In genomic region chr2:26768759-26769500, GRCh38 we compare ENCODE assay signal across 7 cellular contexts. TPM values are rescaled to one million over a fixed set of nuclear protein-coding genes. Genes with fewer than 3 reads are reported as not detected.
DNase-seq lines count a peak whose midpoint lies in the region; ATAC-seq and TF ChIP-seq lines count a peak whose summit lies in the region.

No MANE protein-coding gene starts in this region.

- CTCF ChIA-PET in activated CD4-positive, alpha-beta memory T cell treated with anti-CD3 and anti-CD28 coated beads for 36 hours (lab: Charles Lee) = interaction anchor here (0.8 to 1.1 kb wide), 2 partner anchors 9 to 50 kb away, joined by 3 read pairs; no protein-coding TSS in a partner anchor

- H3K4me3 ChIP-seq in right cardiac atrium (ENCODE audit: low read length) = no peak overlapping the region
- H3K4me3 ChIP-seq in spleen = no peak overlapping the region

- H3K4me1 Mint-ChIP-seq in activated CD4-positive, alpha-beta memory T cell treated with anti-CD3 and anti-CD28 coated beads for 36 hours (ENCODE audit: low read depth) = peaks cover 57% of the 10 kb centered on the region

- no peak for TF ChIP-seq POLR2A in spleen (IDR thresholded peaks at IDR 0.05)

- H3K9me3 Mint-ChIP-seq in activated CD4-positive, alpha-beta memory T cell treated with anti-CD3 and anti-CD28 coated beads for 36 hours = no peaks in the 10 kb centered on the region

- WGBS in right cardiac atrium = 60% methylated on average over 14 of the region's 14 CpGs
- WGBS in spleen, 5 donors = 49 to 66% (median 57%) methylated on average over 13 to 14 of the region's 14 CpGs

- H3K27me3 Mint-ChIP-seq in activated CD4-positive, alpha-beta memory T cell treated with anti-CD3 and anti-CD28 coated beads for 36 hours = no peaks in the 10 kb centered on the region

- no peaks in the 10 kb centered on the region for H3K9me3 ChIP-seq in right cardiac atrium (ENCODE audit: control insufficient read depth, low read length)
- no peaks in the 10 kb centered on the region for H3K9me3 ChIP-seq in spleen

- intact Hi-C loops in activated CD4-positive, alpha-beta memory T cell treated with anti-CD3 and anti-CD28 coated beads for 36 hours (cut with micrococcal nuclease) = no loop called here
- intact Hi-C loops in right cardiac atrium (cut with DNase I) (no loop called here), spleen (cut with DNase I; ENCODE audit: low total_unique reads) (no loop called here)

- H3K27me3 ChIP-seq in right cardiac atrium (ENCODE audit: control insufficient read depth, insufficient read depth) (no peaks in the 10 kb centered on the region), spleen (replicated peaks in 1 of 7) (no peaks in the 10 kb centered on the region)

- peaks cover 0 to 27% (median under 1%) of the 10 kb centered on the region in 6 donors for H3K36me3 ChIP-seq in spleen

- peak overlapping the region; percentile 85 for H3K27ac ChIP-seq in right cardiac atrium (ENCODE audit: low read length)
- H3K27ac ChIP-seq in spleen = peak overlapping the region in 7 of 8 donors; percentile 38 to 92 (median 83)

- POLR2A ChIA-PET in activated CD4-positive, alpha-beta memory T cell treated with anti-CD3 and anti-CD28 coated beads for 36 hours (lab: Charles Lee) = interaction anchor here (0.5 kb wide), 1 partner anchor 721 kb away, joined by 3 read pairs; no protein-coding TSS in a partner anchor

- no peak overlapping the region for H3K4me3 Mint-ChIP-seq in activated CD4-positive, alpha-beta memory T cell treated with anti-CD3 and anti-CD28 coated beads for 36 hours

- H3K27ac Mint-ChIP-seq in activated CD4-positive, alpha-beta memory T cell treated with anti-CD3 and anti-CD28 coated beads for 36 hours = peak overlapping the region; percentile 62

- H3K36me3 Mint-ChIP-seq in activated CD4-positive, alpha-beta memory T cell treated with anti-CD3 and anti-CD28 coated beads for 36 hours = no peaks in the 10 kb centered on the region

- peak; percentile 32 to 63 for ATAC-seq in right cardiac atrium
- ATAC-seq in GM18873 (IDR thresholded peaks at IDR 0.05; ENCODE audit: low FRiP score, unreplicated experiment) = no peak
- ATAC-seq in GM19328 (IDR thresholded peaks at IDR 0.05; ENCODE audit: unreplicated experiment) = no peak

- in situ Hi-C loops in KBM-7 (cut with MboI; ENCODE audit: low pct_unique_long_range_greater_than_20kb, low sequenced_read_pairs) = no loop called here

- H3K4me1 ChIP-seq in right cardiac atrium (ENCODE audit: control insufficient read depth, insufficient read depth, low read length) (peaks cover 41% of the 10 kb centered on the region), spleen (peaks cover 50 to 97% (median 85%) of the 10 kb centered on the region in 6 donors)

- DNase-seq in KBM-7 = peak; percentile 97
- peak; percentile 65 for DNase-seq in activated CD4-positive, alpha-beta memory T cell treated with anti-CD3 and anti-CD28 coated beads for 36 hours
- peak; percentile 87 to 93 (median 89) for DNase-seq in right cardiac atrium
- DNase-seq in spleen = peak; percentile 85
- DNase-seq in RKO (ENCODE audit: low spot score) = no peak

- TF ChIP-seq CTCF in spleen (IDR thresholded peaks at IDR 0.05 in 8 of 11, conservative IDR thresholded peaks at IDR 0.05 in 3 of 11) = no peak

RNA-seq across cellular contexts. Expression of gene SLC35F6, which starts 4.8 kb away (rescaled TPM):
- total RNA-seq in activated CD4-positive, alpha-beta memory T cell treated with anti-CD3 and anti-CD28 coated beads for 36 hours = 1 to 10 TPM; 6.6 to 6.8 TPM
- total RNA-seq in right cardiac atrium (10 to 100 TPM; 22.0 to 34.3 (median 26.5) TPM), spleen (10 to 100 TPM; 28.3 to 50.2 (median 40.0) TPM)
- polyA plus RNA-seq in right cardiac atrium (18.8 TPM), spleen (10 to 100 TPM in 1 of 3 donors, 1 to 10 TPM in 2; 5.3 to 10.9 (median 7.0) TPM)

RNA-seq across cellular contexts. Expression of gene CENPA, which starts 16.9 kb away (rescaled TPM):
- 10 to 100 TPM; 36.7 to 37.8 TPM for total RNA-seq in activated CD4-positive, alpha-beta memory T cell treated with anti-CD3 and anti-CD28 coated beads for 36 hours
- total RNA-seq in right cardiac atrium (under 1 TPM in 2 of 4 donors, not detected in 2; 0.71 to 0.91 TPM), spleen (1 to 10 TPM in 6 of 7 donors, not detected in 1; 1.1 to 7.3 (median 4.2) TPM)
- polyA plus RNA-seq in right cardiac atrium (0.18 TPM), spleen (1 to 10 TPM in 2 of 3 donors, under 1 TPM in 1; 0.80 to 5.5 (median 2.5) TPM)

Comparison
In these comparisons a context has a peak if more than half of its experiments do, and no peak if none do; other contexts are left out.
1. ATAC-seq: peak in right cardiac atrium (2 of 2); none in GM18873 (single experiment) and GM19328 (single experiment).
2. RNA of gene CENPA, which starts 16.9 kb away (total RNA-seq): 36.7 to 37.8 TPM in activated CD4-positive, alpha-beta memory T cell treated with anti-CD3 and anti-CD28 coated beads for 36 hours; 1.1 to 7.3 TPM in spleen and 0.71 to 0.91 TPM in right cardiac atrium; every median in the first group is over 4 times any median in the second.